Comparison of ENCODE assay signal across 17 cellular contexts in the genomic region with DNA sequence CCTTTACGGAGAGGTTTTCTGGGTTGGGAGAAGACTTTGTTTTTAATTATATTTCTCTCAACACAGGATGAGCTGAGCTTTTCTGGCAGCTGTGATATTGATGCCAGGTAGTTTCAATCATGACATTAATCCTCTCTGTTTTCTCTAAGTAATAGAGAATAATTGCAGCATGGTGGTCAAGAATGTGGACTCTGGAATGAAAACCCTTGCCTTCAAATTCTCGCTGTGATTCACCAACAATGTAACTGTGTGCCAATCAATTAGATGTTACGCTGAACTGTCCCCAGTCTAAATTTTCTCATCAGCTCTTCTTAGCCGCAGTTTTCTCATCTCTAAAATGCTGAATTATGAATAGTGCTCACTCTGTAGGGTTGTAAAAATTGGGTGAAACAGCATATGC. TPM values are rescaled to one million over a fixed set of nuclear protein-coding genes. Genes with fewer than 3 reads are reported as not detected.
A peak's percentile ranks its signal among the peaks of the same experiment; 100 is the strongest.
DNase-seq lines count a peak whose midpoint lies in the region; ATAC-seq and TF ChIP-seq lines count a peak whose summit lies in the region.
"Had no signal": no experiment of that assay in that cellular context is flagged by ENCODE, and none has a peak within 500 bp of the region (broad histone marks: within the 10 kb centered on the region; RNA-seq: fewer than 3 reads in every experiment).

No MANE protein-coding gene starts in this region.

- no peak overlapping the region for H3K27ac Mint-ChIP-seq in naive thymus-derived CD8-positive, alpha-beta T cell
- H3K27ac Mint-ChIP-seq: CD14-positive monocyte had no signal

- BruUV-seq in IMR-90 (replicated peaks; lab: Mats Ljungman, UMichigan): no TSS peak

- TF ChIP-seq RAD21 in IMR-90 (IDR thresholded peaks at IDR 0.05; ENCODE audit: low read length): no peak

- H4K5ac ChIP-seq in IMR-90 (ENCODE audit: low read depth, low read length): no peak overlapping the region; the same call in 1 of the 2 replicates

- no CpG with 5 or more reads among the region's 4 CpGs for WGBS in IMR-90 (ENCODE audit: extremely low coverage in 2 of 2, insufficient read length in 1 of 2), 2 experiments
- WGBS in iPS DF 6.9 (ENCODE audit: insufficient coverage, insufficient read length): no CpG with 5 or more reads among the region's 4 CpGs

- peaks cover 0 to 3% (median 0%) of the 10 kb centered on the region in 5 donors for H3K27me3 Mint-ChIP-seq in naive thymus-derived CD8-positive, alpha-beta T cell

- H3K9me3 ChIP-seq in ES-I3 (ENCODE audit: control insufficient read depth, insufficient read depth, low read length) (peaks cover 6% of the 10 kb centered on the region; the same call in 1 of the 2 replicates), IMR-90 (ENCODE audit: control insufficient read depth, insufficient read depth, low read length) (no peaks in the 10 kb centered on the region), iPS DF 6.9 (ENCODE audit: control insufficient read depth, insufficient read depth, low read length) (no peaks in the 10 kb centered on the region), tibial artery (no peaks in the 10 kb centered on the region)
- H3K9me3 ChIP-seq: Peyer's patch had no signal

- H3K9me1 ChIP-seq in IMR-90 (ENCODE audit: insufficient read depth, low read length): peaks cover 3% of the 10 kb centered on the region

- H3K4ac ChIP-seq in IMR-90 (ENCODE audit: low read depth, low read length): no peak overlapping the region; the same call in 1 of the 2 replicates

- in situ Hi-C loops in IMR-90 (cut with MboI; ENCODE audit: low sequenced_read_pairs): no loop called here

- no peak overlapping the region for H2AFZ ChIP-seq in IMR-90 (replicated peaks; ENCODE audit: low read length, poor library complexity)

- no peak overlapping the region for H3K4me3 Mint-ChIP-seq in naive thymus-derived CD8-positive, alpha-beta T cell
- H3K4me3 Mint-ChIP-seq: CD14-positive monocyte had no signal

- H2BK15ac ChIP-seq in IMR-90 (ENCODE audit: low read depth, low read length): peak overlapping the region; percentile 41; the same call in 1 of the 3 replicates

- dilution Hi-C loops in IMR-90 (cut with HindIII; ENCODE audit: low sequenced_read_pairs, unreplicated experiment): no loop called here

- H3K36me3 Mint-ChIP-seq in naive thymus-derived CD8-positive, alpha-beta T cell: peaks cover 0 to 11% (median 2%) of the 10 kb centered on the region in 3 donors
- H3K36me3 Mint-ChIP-seq: CD14-positive monocyte had no signal

- H3K4me3 ChIP-seq in IMR-90 (ENCODE audit: insufficient read depth, low read depth, low read length) (no peak overlapping the region), iPS DF 6.9 (ENCODE audit: low read length) (no peak overlapping the region), tibial artery (no peak overlapping the region)
- H3K4me3 ChIP-seq: HAP-1, Peyer's patch had no signal

- H3K79me1 ChIP-seq in IMR-90 (ENCODE audit: low read depth in 1 of 2, low read length in 2 of 2): no peaks in the 10 kb centered on the region

- TF ChIP-seq CTCF in IMR-90 (conservative IDR thresholded peaks at IDR 0.05; ENCODE audit: low read depth, low read length): no peak
- no peak for TF ChIP-seq CTCF in tibial artery (IDR thresholded peaks at IDR 0.05)

- no peak overlapping the region; the same call in 1 of the 2 replicates for H4K91ac ChIP-seq in IMR-90 (ENCODE audit: insufficient read depth, low read depth, low read length)

- H3K4me1 ChIP-seq in ES-I3 (ENCODE audit: insufficient read depth, low read length) (peaks cover 34% of the 10 kb centered on the region), IMR-90 (ENCODE audit: control insufficient read depth, insufficient read depth, low read length) (peaks cover 8% of the 10 kb centered on the region), iPS DF 6.9 (ENCODE audit: control insufficient read depth, insufficient read depth, low read length) (peaks cover 7% of the 10 kb centered on the region; the same call in 1 of the 2 replicates), tibial artery (peaks cover 0 to 25% (median 16%) of the 10 kb centered on the region in 4 donors)
- H3K4me1 ChIP-seq: Peyer's patch had no signal

- no peak overlapping the region; the same call in 1 of the 2 replicates for H3K23ac ChIP-seq in IMR-90 (ENCODE audit: low read depth, low read length)

- peak overlapping the region; percentile 7; the same call in 1 of the 2 replicates for H3K9ac ChIP-seq in ES-I3 (ENCODE audit: low read depth, low read length)
- H3K9ac ChIP-seq in IMR-90 (ENCODE audit: low read depth, low read length): no peak overlapping the region

- no peak overlapping the region for H3K14ac ChIP-seq in IMR-90 (replicated peaks; ENCODE audit: low read depth, low read length)

- no peak overlapping the region for H2AK9ac ChIP-seq in IMR-90 (replicated peaks; ENCODE audit: low read depth, low read length, poor library complexity)

- no peak for ATAC-seq in IMR-90 (ENCODE audit: low read depth)
- ATAC-seq in naive thymus-derived CD8-positive, alpha-beta T cell: no peak
- no peak for ATAC-seq in HG03571 (IDR thresholded peaks at IDR 0.05; ENCODE audit: unreplicated experiment)

- H3K27ac ChIP-seq in IMR-90 (ENCODE audit: insufficient read depth, low read length) (no peak overlapping the region), iPS DF 6.9 (ENCODE audit: low read length) (peak overlapping the region; percentile 75), tibial artery (peak overlapping the region; percentile 71 to 73)
- H3K27ac ChIP-seq: Peyer's patch had no signal

- H2AK5ac ChIP-seq in IMR-90 (ENCODE audit: low read depth, low read length): peak overlapping the region; percentile 30; the same call in 1 of the 2 replicates

- peak overlapping the region; percentile 77 for H2BK120ac ChIP-seq in IMR-90 (ENCODE audit: low read depth, low read length)

- peak overlapping the region; percentile 64 for H2BK5ac ChIP-seq in IMR-90 (ENCODE audit: low read depth, low read length, poor library complexity, severe bottlenecking)

- H3K4me1 Mint-ChIP-seq in naive thymus-derived CD8-positive, alpha-beta T cell: peaks cover 7 to 12% (median 10%) of the 10 kb centered on the region in 4 donors

- TF ChIP-seq POLR2A in IMR-90 (IDR thresholded peaks at IDR 0.05; ENCODE audit: low read depth, low read length): no peak

- peak overlapping the region in 1 of 2 experiments; percentile 43; a peak in 1 of 4 replicates for H4K8ac ChIP-seq in IMR-90 (ENCODE audit: low read depth in 2 of 2, low read length in 2 of 2)

- peak overlapping the region; percentile 67; the same call in 1 of the 2 replicates for H3K18ac ChIP-seq in IMR-90 (ENCODE audit: low read depth, low read length)

- H3K27me3 ChIP-seq in IMR-90 (ENCODE audit: control insufficient read depth, insufficient read depth, low read length) (no peaks in the 10 kb centered on the region), iPS DF 6.9 (ENCODE audit: control insufficient read depth, insufficient read depth, low read length) (no peaks in the 10 kb centered on the region), tibial artery (no peaks in the 10 kb centered on the region)
- H3K27me3 ChIP-seq: Peyer's patch had no signal

- H3K36me3 ChIP-seq in ES-I3 (ENCODE audit: insufficient read depth, low read length): no peaks in the 10 kb centered on the region
- H3K36me3 ChIP-seq in IMR-90 (ENCODE audit: control insufficient read depth, insufficient read depth, low read length): no peaks in the 10 kb centered on the region
- H3K36me3 ChIP-seq in iPS DF 6.9 (ENCODE audit: control insufficient read depth, insufficient read depth, low read length): no peaks in the 10 kb centered on the region
- no peaks in the 10 kb centered on the region for H3K36me3 ChIP-seq in tibial artery
- H3K36me3 ChIP-seq: HAP-1, Peyer's patch had no signal

- H2BK20ac ChIP-seq in IMR-90 (ENCODE audit: low read depth, low read length): peak overlapping the region; percentile 71

- POLR2A ChIA-PET in IMR-90 (lab: Charles Lee; ENCODE audit: unreplicated experiment): no interaction called here
- POLR2A ChIA-PET in naive thymus-derived CD8-positive, alpha-beta T cell (lab: Charles Lee): no interaction called here

- no peak overlapping the region for H3K56ac ChIP-seq in IMR-90 (ENCODE audit: extremely low read depth, insufficient read depth, low read length)

- H3K4me2 ChIP-seq in IMR-90 (ENCODE audit: low read depth, low read length): no peak overlapping the region

- DNase-seq in IMR-90 (no peak), iPS DF 6.9 (ENCODE audit: low read depth, low spot score) (no peak), tibial artery (no peak), SW480 (ENCODE audit: low spot score) (no peak)
- no peak for DNase-seq in naive thymus-derived CD8-positive, alpha-beta T cell
- DNase-seq: COR-L47, DMS153, EL, NCI-H1092, NCI-H2081 treated with DMSO at 0.1 percent for 48 hours, NCI-H524, Peyer's patch, Right ventricle myocardium superior had no signal

- H4K20me1 ChIP-seq in IMR-90 (ENCODE audit: insufficient read depth, low read length): no peaks in the 10 kb centered on the region

- peaks cover 0 to 8% (median 0%) of the 10 kb centered on the region in 9 donors for H3K9me3 Mint-ChIP-seq in naive thymus-derived CD8-positive, alpha-beta T cell

- CTCF ChIA-PET in IMR-90 (lab: Yijun Ruan, JAX): no interaction called here

- intact Hi-C loops in IMR-90 (cut with micrococcal nuclease) (no loop called here), tibial artery (cut with DNase I; ENCODE audit: low total_unique reads) (no loop called here)

TF ChIP-seq in IMR-90, 13 proteins besides CTCF, POLR2A, EP300 and RAD21 (continues in another document):
- TF ChIP-seq USF2 (IDR thresholded peaks at IDR 0.05; ENCODE audit: low read depth, low read length) (no peak), MAFK (IDR thresholded peaks at IDR 0.05; ENCODE audit: low read depth, low read length) (no peak), SMC3 (IDR thresholded peaks at IDR 0.05; ENCODE audit: low read depth, low read length) (no peak), RFX5 (IDR thresholded peaks at IDR 0.05; ENCODE audit: low read depth, low read length) (no peak), CEBPB (IDR thresholded peaks at IDR 0.05; ENCODE audit: low read depth, low read length) (no peak), CHD1 (IDR thresholded peaks at IDR 0.05; ENCODE audit: low read depth, low read length) (no peak), MXI1 (IDR thresholded peaks at IDR 0.05; ENCODE audit: borderline replicate concordance, low read depth, low read length) (no peak), FOS (IDR thresholded peaks at IDR 0.05; ENCODE audit: low read depth, low read length) (no peak)

RNA-seq across cellular contexts. Expression of gene PPM1B, which starts 31.6 kb away (rescaled TPM):
- 14.7 and 25.6 TPM in 2 replicates for total RNA-seq in IMR-90 (2012; rRNA removed)
- polyA plus RNA-seq in IMR-90 (2012; rRNA removed): 9.0 and 13.4 TPM in 2 replicates
- polyA plus RNA-seq in IMR-90 (2012; cell fraction: cytosol; rRNA removed): 4.7 and 6.7 TPM in 2 replicates
- polyA plus RNA-seq in IMR-90 (2012; cell fraction: nucleus; rRNA removed; ENCODE audit: low replicate concordance): 1.8 and 7.8 TPM in 2 replicates
- total RNA-seq in naive thymus-derived CD8-positive, alpha-beta T cell: 10 to 100 TPM; 76.7 to 88.0 TPM
- polyA plus RNA-seq in naive thymus-derived CD8-positive, alpha-beta T cell: 10 to 100 TPM; 43.3 to 54.5 (median 51.2) TPM
